In the genomic region with DNA sequence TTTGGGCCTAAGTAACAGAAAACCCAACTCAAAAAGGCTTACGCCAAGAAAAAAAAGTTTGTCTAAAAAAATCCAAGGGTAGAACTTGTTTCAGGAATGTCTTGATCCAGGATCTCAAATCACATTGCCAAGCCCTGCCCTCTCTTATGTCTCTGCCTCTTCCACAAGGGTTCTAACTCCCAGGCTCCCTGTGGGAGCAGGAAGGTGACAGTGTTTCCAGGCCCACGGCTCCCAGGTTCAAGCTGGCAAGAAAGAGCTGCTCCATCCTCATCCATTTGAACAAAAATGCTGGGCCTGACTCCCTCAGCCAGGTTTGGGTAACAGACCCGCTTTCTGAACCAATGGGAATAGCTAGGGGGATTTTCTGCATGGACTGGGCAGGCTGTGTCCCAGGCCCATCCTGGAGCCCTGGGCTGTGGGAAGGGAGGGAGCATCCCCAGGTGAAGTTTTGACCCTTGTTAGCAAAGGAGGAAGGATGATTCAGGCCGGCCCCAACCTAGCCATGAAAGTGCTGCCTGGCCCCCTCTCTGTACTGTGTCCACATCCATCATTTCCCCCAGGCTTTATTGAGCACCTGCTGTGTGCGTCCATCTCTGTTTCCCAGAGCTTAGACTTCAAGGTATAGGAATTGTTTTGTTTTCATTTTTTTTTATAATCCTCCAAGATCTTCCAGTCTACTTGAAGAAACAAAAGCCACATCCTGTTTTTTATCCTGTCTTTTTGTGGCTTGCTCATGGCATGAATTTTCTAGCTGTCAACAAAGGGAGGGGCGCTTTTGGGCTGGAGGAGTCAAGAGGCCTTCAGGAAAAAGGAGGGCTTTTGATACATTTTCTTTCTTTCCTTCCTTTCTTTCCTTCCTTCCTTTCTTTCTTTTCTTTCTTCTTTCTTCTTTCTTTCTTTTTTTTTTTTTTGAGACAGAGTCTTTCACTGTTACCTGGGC, we compare ENCODE assay signal across 13 cellular contexts.
DNase-seq lines count a peak whose midpoint lies in the region; ATAC-seq and TF ChIP-seq lines count a peak whose summit lies in the region.
"Had no signal": no experiment of that assay in that cellular context is flagged by ENCODE, and none has a peak within 500 bp of the region (broad histone marks: within the 10 kb centered on the region; RNA-seq: fewer than 3 reads in every experiment).

No MANE protein-coding gene starts in this region.

- no peak overlapping the region for H3K9ac ChIP-seq in fibroblast of lung (ENCODE audit: insufficient read depth, low read length)

- no peaks in the 10 kb centered on the region for H3K36me3 ChIP-seq in fibroblast of lung (ENCODE audit: control insufficient read depth, insufficient read depth, low read length)
- no peaks in the 10 kb centered on the region for H3K36me3 ChIP-seq in sigmoid colon

- H4K20me1 ChIP-seq in fibroblast of lung (ENCODE audit: control insufficient read depth, extremely low read depth, insufficient read depth, low read length), result no peaks in the 10 kb centered on the region

- H2AFZ ChIP-seq in fibroblast of lung (ENCODE audit: low read length), result no peak overlapping the region

- TF ChIP-seq POLR2A in sigmoid colon (IDR thresholded peaks at IDR 0.05), result no peak

- peak overlapping the region; percentile 91 for H3K27ac ChIP-seq in RWPE1
- peak overlapping the region; percentile 59 for H3K27ac ChIP-seq in fibroblast of lung (ENCODE audit: insufficient read depth, low read length)
- H3K27ac ChIP-seq in sigmoid colon, result peak overlapping the region; percentile 70 to 92 (median 86)

- H3K4me2 ChIP-seq in fibroblast of lung (ENCODE audit: extremely low read depth, insufficient read depth, low read length), result no peak overlapping the region

- POLR2A ChIA-PET in RWPE1 (lab: Yijun Ruan, JAX; ENCODE audit: low non-redundant PET), result no interaction called here
- POLR2A ChIA-PET in activated CD4-positive, alpha-beta memory T cell treated with anti-CD3 and anti-CD28 coated beads for 36 hours (lab: Charles Lee), result no interaction called here

- DNase-seq in GM03348 (ENCODE audit: low spot score), result peak; percentile 40
- no peak for DNase-seq in RWPE1 (ENCODE audit: low spot score)
- DNase-seq in fibroblast of lung (ENCODE audit: low read depth in 2 of 2), result peak in 1 of 2 donors; percentile 16
- DNase-seq in sigmoid colon, result no peak
- no peak for DNase-seq in activated CD4-positive, alpha-beta T cell treated with anti-CD3 and anti-CD28 coated beads for 48 hours
- no peak for DNase-seq in activated CD4-positive, alpha-beta memory T cell treated with anti-CD3 and anti-CD28 coated beads for 36 hours
- no peak for DNase-seq in COLO829 (ENCODE audit: low spot score)
- DNase-seq: activated CD8-positive, alpha-beta memory T cell treated with anti-CD3 and anti-CD28 coated beads, Interleukin-2, amount 50 U/mL, for 4 hours; CD8-positive, alpha-beta memory T cell; head of caudate nucleus; left ventricle myocardium superior; NCI-H2171 had no signal

- no peak overlapping the region for H3K4me3 Mint-ChIP-seq in activated CD4-positive, alpha-beta memory T cell treated with anti-CD3 and anti-CD28 coated beads for 36 hours
- H3K4me3 Mint-ChIP-seq: CD8-positive, alpha-beta memory T cell had no signal

- ATAC-seq in HG03108 (IDR thresholded peaks at IDR 0.05; ENCODE audit: unreplicated experiment), result no peak

- H3K9me3 ChIP-seq in fibroblast of lung (ENCODE audit: control insufficient read depth, insufficient read depth, low read depth, low read length) (no peaks in the 10 kb centered on the region), sigmoid colon (no peaks in the 10 kb centered on the region)

- no peaks in the 10 kb centered on the region for H3K9me3 Mint-ChIP-seq in activated CD4-positive, alpha-beta memory T cell treated with anti-CD3 and anti-CD28 coated beads for 36 hours

- no peaks in the 10 kb centered on the region for H3K27me3 ChIP-seq in fibroblast of lung (ENCODE audit: control insufficient read depth, insufficient read depth, low read length)
- no peaks in the 10 kb centered on the region for H3K27me3 ChIP-seq in sigmoid colon

- no peak for TF ChIP-seq CTCF in RWPE1 (conservative IDR thresholded peaks at IDR 0.05; ENCODE audit: low read depth)
- TF ChIP-seq CTCF in fibroblast of lung (conservative IDR thresholded peaks at IDR 0.05 in 1 of 2, IDR thresholded peaks at IDR 0.05 in 1 of 2; ENCODE audit: low read depth in 1 of 2, low read length in 2 of 2), result no peak
- TF ChIP-seq CTCF in sigmoid colon (IDR thresholded peaks at IDR 0.05), result no peak

- H3K4me3 ChIP-seq in fibroblast of lung (replicated peaks in 1 of 4; ENCODE audit: control extremely low read depth in 1 of 4, insufficient read depth in 1 of 4, low read depth in 3 of 4, low read length in 4 of 4) (no peak overlapping the region), sigmoid colon (no peak overlapping the region)

- TF ChIP-seq EP300 in sigmoid colon (IDR thresholded peaks at IDR 0.05), result no peak

- peaks cover 3% of the 10 kb centered on the region for H3K4me1 ChIP-seq in fibroblast of lung (ENCODE audit: control insufficient read depth, extremely low read depth, insufficient read depth, low read length)
- H3K4me1 ChIP-seq in sigmoid colon, result peaks cover 0 to 39% (median 26%) of the 10 kb centered on the region in 4 donors

- CTCF ChIA-PET in RWPE1 (lab: Yijun Ruan, JAX), result interaction anchor here (0.8 kb wide), 1 partner anchor 9 kb away, joined by 3 read pairs; no protein-coding TSS in a partner anchor
- CTCF ChIA-PET in activated CD4-positive, alpha-beta memory T cell treated with anti-CD3 and anti-CD28 coated beads for 36 hours (lab: Charles Lee), result no interaction called here

- no peaks in the 10 kb centered on the region for H3K4me1 Mint-ChIP-seq in activated CD4-positive, alpha-beta memory T cell treated with anti-CD3 and anti-CD28 coated beads for 36 hours (ENCODE audit: low read depth)
- H3K4me1 Mint-ChIP-seq: CD8-positive, alpha-beta memory T cell had no signal

- 87 to 91% methylated on average over 6 of the region's 6 CpGs for WGBS in sigmoid colon, 2 donors

- peaks cover 4% of the 10 kb centered on the region for H3K27me3 Mint-ChIP-seq in activated CD4-positive, alpha-beta memory T cell treated with anti-CD3 and anti-CD28 coated beads for 36 hours

- no peaks in the 10 kb centered on the region for H3K79me2 ChIP-seq in fibroblast of lung (ENCODE audit: control insufficient read depth, insufficient read depth, low read length)

- H3K36me3 Mint-ChIP-seq in activated CD4-positive, alpha-beta memory T cell treated with anti-CD3 and anti-CD28 coated beads for 36 hours, result no peaks in the 10 kb centered on the region
- H3K36me3 Mint-ChIP-seq: CD8-positive, alpha-beta memory T cell had no signal

- H3K27ac Mint-ChIP-seq in activated CD4-positive, alpha-beta memory T cell treated with anti-CD3 and anti-CD28 coated beads for 36 hours, result no peak overlapping the region
- H3K27ac Mint-ChIP-seq: CD8-positive, alpha-beta memory T cell had no signal

- intact Hi-C loops in sigmoid colon (cut with DNase I), result loop anchor here (2.0 to 5.0 kb wide), 4 partner anchors 53 to 253 kb away; no protein-coding TSS in a partner anchor
- intact Hi-C loops in activated CD4-positive, alpha-beta memory T cell treated with anti-CD3 and anti-CD28 coated beads for 36 hours (cut with micrococcal nuclease), result no loop called here
